Comparison of ENCODE assay signal across 19 cellular contexts in genomic region chr15:77606142-77607034, GRCh38. TPM values are rescaled to one million over a fixed set of nuclear protein-coding genes. Genes with fewer than 3 reads are reported as not detected.
DNase-seq lines count a peak whose midpoint lies in the region; FAIRE-seq and TF ChIP-seq lines count a peak whose summit lies in the region.
"Had no signal": no experiment of that assay in that cellular context is flagged by ENCODE, and none has a peak within 500 bp of the region (broad histone marks: within the 10 kb centered on the region; RNA-seq: fewer than 3 reads in every experiment).

No MANE protein-coding gene starts in this region.

- peak overlapping the region; percentile 91 for H3K27ac Mint-ChIP-seq in nephron progenitor cell
- H3K27ac Mint-ChIP-seq: activated B cell treated with CpG ODN at 0.5 μM for 24 hours; activated naive CD8-positive, alpha-beta T cell; CD4-positive, CD25-positive, alpha-beta regulatory T cell had no signal

- TF ChIP-seq EP300 in H1 (IDR thresholded peaks at IDR 0.05; ENCODE audit: borderline replicate concordance in 1 of 2, low read depth in 2 of 2, low read length in 2 of 2): no peak

- no peak for TF ChIP-seq POLR2A in H1 (IDR thresholded peaks at IDR 0.05; ENCODE audit: control extremely low read depth in 1 of 2, low read depth in 2 of 2, low read length in 2 of 2)

- no peak overlapping the region for H3K4me2 ChIP-seq in H1 (ENCODE audit: insufficient read depth in 1 of 2, low read depth in 2 of 2, low read length in 2 of 2)

- H3K9me3 Mint-ChIP-seq in nephron progenitor cell: no peaks in the 10 kb centered on the region
- H3K9me3 Mint-ChIP-seq: activated B cell treated with CpG ODN at 0.5 μM for 24 hours; CD4-positive, CD25-positive, alpha-beta regulatory T cell had no signal

- H2BK120ac ChIP-seq in H1 (replicated peaks; ENCODE audit: low read depth, low read length): peak overlapping the region; percentile 34

- no peaks in the 10 kb centered on the region for H3K79me1 ChIP-seq in H1 (ENCODE audit: low read depth, low read length)

- no peak overlapping the region for H3K4ac ChIP-seq in H1 (replicated peaks; ENCODE audit: insufficient read length, low read depth, low read length)

- peak overlapping the region; percentile 66 for H3K4me3 Mint-ChIP-seq in nephron progenitor cell
- H3K4me3 Mint-ChIP-seq: activated B cell treated with CpG ODN at 0.5 μM for 24 hours; activated naive CD8-positive, alpha-beta T cell; CD4-positive, CD25-positive, alpha-beta regulatory T cell; naive thymus-derived CD4-positive, alpha-beta T cell had no signal

- H2BK12ac ChIP-seq in H1 (ENCODE audit: low read depth, low read length): peak overlapping the region; percentile 97

- H3K79me2 ChIP-seq in H1 (ENCODE audit: control insufficient read depth in 1 of 2, insufficient read depth in 2 of 2, low read length in 2 of 2): no peaks in the 10 kb centered on the region

- no peaks in the 10 kb centered on the region for H3K9me3 ChIP-seq in H1 (ENCODE audit: insufficient read depth in 2 of 2, low read depth in 1 of 2, low read length in 1 of 2)
- H3K9me3 ChIP-seq: right lobe of liver had no signal

- peaks cover 4% of the 10 kb centered on the region; the same call in 1 of the 2 replicates for H3K23me2 ChIP-seq in H1 (ENCODE audit: low read depth, low read length)

- CTCF ChIA-PET in H1 (lab: Charles Lee; ENCODE audit: partially characterized antibody): interaction anchor here (1.0 to 17.9 kb wide), 10 partner anchors 9 to 215 kb away, joined by 3 to 161 read pairs (median 14); partner anchors contain the start of gene LINGO1

- 84% methylated on average over 16 of the region's 16 CpGs; no CpG with 5 or more reads in 1 of the 2 experiments for WGBS in H1 (ENCODE audit: extremely low coverage in 1 of 2, insufficient coverage in 1 of 2, insufficient read length in 1 of 2, insufficient replicate concordance in 2 of 2, low coverage in 1 of 2, low lambda C conversion rate in 2 of 2, missing lambda C conversion rate in 1 of 2), 2 experiments

- H2BK5ac ChIP-seq in H1 (ENCODE audit: low read depth, low read length): peak overlapping the region; percentile 79; the same call in 1 of the 2 replicates

- peaks cover 97% of the 10 kb centered on the region for H3K4me1 Mint-ChIP-seq in nephron progenitor cell

- H4K91ac ChIP-seq in H1 (replicated peaks; ENCODE audit: insufficient read length, low read length): peak overlapping the region; percentile 36

- H4K5ac ChIP-seq in H1 (ENCODE audit: insufficient read length, low read depth, low read length): no peak overlapping the region

- DNase-seq in EL (peak; percentile 27), NCI-H526 treated with DMSO at 0.1 percent for 48 hours (lab: John Stamatoyannopoulos, UW) (peak; percentile 53), H1 (ENCODE audit: low read depth in 1 of 2, low spot score in 2 of 2) (no peak), nephron progenitor cell (peak; percentile 61), HPDE6-E6E7 (ENCODE audit: extremely low spot score) (no peak), pons (ENCODE audit: low spot score) (no peak), activated gamma-delta T cell (lab: John Stamatoyannopoulos, UW) (no peak)
- DNase-seq in activated effector memory CD4-positive, alpha-beta T cell treated with Interleukin-2 at 50 U/mL for 16 hours: no peak
- DNase-seq: activated B cell treated with CpG ODN at 0.5 μM for 24 hours; activated CD8-positive, alpha-beta memory T cell treated with anti-CD3 and anti-CD28 coated beads, Interleukin-2, amount 50 U/mL, for 48 hours; CD4-positive, CD25-positive, alpha-beta regulatory T cell; GF-D8; naive thymus-derived CD4-positive, alpha-beta T cell; NCI-H1930; right lobe of liver; stimulated activated naive CD4-positive, alpha-beta T cell treated with Interleukin-2 at 50 U/mL for 16 hours; SW 1271 had no signal

- H3K27me3 Mint-ChIP-seq in nephron progenitor cell (ENCODE audit: low read depth, poor library complexity): peaks cover 4% of the 10 kb centered on the region
- H3K27me3 Mint-ChIP-seq: activated B cell treated with CpG ODN at 0.5 μM for 24 hours; activated naive CD8-positive, alpha-beta T cell; CD4-positive, CD25-positive, alpha-beta regulatory T cell had no signal

- TF ChIP-seq RAD21 in H1 (IDR thresholded peaks at IDR 0.05 in 1 of 2, conservative IDR thresholded peaks at IDR 0.05 in 1 of 2; ENCODE audit: low read depth in 2 of 2, low read length in 2 of 2): no peak

- no peaks in the 10 kb centered on the region for H3K27me3 ChIP-seq in H1 (replicated peaks in 1 of 4; ENCODE audit: control insufficient read depth in 3 of 4, extremely low read depth in 1 of 4, insufficient read depth in 3 of 4, low read length in 3 of 4)
- H3K27me3 ChIP-seq: right lobe of liver had no signal

- H2BK20ac ChIP-seq in H1 (ENCODE audit: low read length): peak overlapping the region; percentile 29

- no peak for FAIRE-seq in H1 (lab: Jason Lieb, UNC)

- no peak overlapping the region for H3K56ac ChIP-seq in H1 (replicated peaks; ENCODE audit: insufficient read length, low read depth, low read length)

- H3K14ac ChIP-seq in H1 (ENCODE audit: insufficient read length): no peak overlapping the region

- H4K20me1 ChIP-seq in H1 (replicated peaks in 1 of 2; ENCODE audit: control insufficient read depth in 1 of 2, insufficient read depth in 2 of 2, low read length in 2 of 2): no peaks in the 10 kb centered on the region

- no peak overlapping the region; a peak in 1 of 7 replicates for H3K9ac ChIP-seq in H1 (replicated peaks in 1 of 4; ENCODE audit: extremely low read depth in 1 of 4, low read depth in 3 of 4, low read length in 3 of 4)

- H3K23ac ChIP-seq in H1 (ENCODE audit: insufficient read length): no peak overlapping the region

- H2AFZ ChIP-seq in H1 (ENCODE audit: low read length): no peak overlapping the region

- peak overlapping the region; percentile 73; the same call in 1 of the 2 replicates for H2BK15ac ChIP-seq in H1 (ENCODE audit: low read length)

- peak overlapping the region; percentile 70; the same call in 1 of the 2 replicates for H2AK5ac ChIP-seq in H1 (ENCODE audit: low read depth, low read length)

- no peak for TF ChIP-seq CTCF in H1 (IDR thresholded peaks at IDR 0.05; ENCODE audit: control extremely low read depth in 1 of 3, insufficient read depth in 1 of 3, low read depth in 1 of 3, low read length in 3 of 3)
- no peak for TF ChIP-seq CTCF in nephron progenitor cell (IDR thresholded peaks at IDR 0.05)

- POLR2A ChIA-PET in H1 (lab: Charles Lee; ENCODE audit: partially characterized antibody): interaction anchor here (0.8 to 6.0 kb wide), 6 partner anchors 10 to 27 kb away, joined by 3 to 40 read pairs (median 10); partner anchors contain the start of gene LINGO1

- no peak overlapping the region for H4K8ac ChIP-seq in H1 (ENCODE audit: extremely low read depth, insufficient read depth, low read length)

- peaks cover 4 to 32% (median 17%) of the 10 kb centered on the region in 4 experiments for H3K4me1 ChIP-seq in H1 (replicated peaks in 1 of 4; ENCODE audit: control insufficient read depth in 3 of 4, insufficient read depth in 4 of 4, low read length in 3 of 4)
- H3K4me1 ChIP-seq: right lobe of liver had no signal

- no peak overlapping the region for H3K27ac ChIP-seq in H1 (ENCODE audit: low read depth, low read length)
- H3K27ac ChIP-seq: right lobe of liver had no signal

- H3K36me3 ChIP-seq in H1 (ENCODE audit: control insufficient read depth in 2 of 4, insufficient read depth in 4 of 4, low read length in 3 of 4): no peaks in the 10 kb centered on the region
- H3K36me3 ChIP-seq: right lobe of liver had no signal

- no peaks in the 10 kb centered on the region for H3K36me3 Mint-ChIP-seq in nephron progenitor cell (ENCODE audit: low read depth)
- H3K36me3 Mint-ChIP-seq: activated naive CD8-positive, alpha-beta T cell; CD4-positive, CD25-positive, alpha-beta regulatory T cell; naive thymus-derived CD4-positive, alpha-beta T cell had no signal

- no peak overlapping the region for H3K4me3 ChIP-seq in H1 (ENCODE audit: extremely low read depth in 1 of 4, insufficient read depth in 2 of 4, low read depth in 3 of 4, low read length in 4 of 4)
- H3K4me3 ChIP-seq: coronary artery, right lobe of liver had no signal

- H3K18ac ChIP-seq in H1 (ENCODE audit: extremely low read depth, low read length): peak overlapping the region; percentile 38; the same call in 1 of the 2 replicates

TF ChIP-seq in H1, 55 proteins besides CTCF, POLR2A, EP300 and RAD21:
- TF ChIP-seq BRCA1 (IDR thresholded peaks at IDR 0.05; ENCODE audit: low read depth, low read length) (no peak), MAFK (IDR thresholded peaks at IDR 0.05; ENCODE audit: low read depth, low read length) (peak; percentile 30; the same call in 1 of the 2 replicates), E2F6 (IDR thresholded peaks at IDR 0.05) (no peak), RXRA (IDR thresholded peaks at IDR 0.05; ENCODE audit: insufficient read depth, low read depth, low read length) (no peak)
TF ChIP-seq in H1: peak in this region for 1.

RNA-seq across cellular contexts. Expression of gene LINGO1, which starts 26.3 kb away (rescaled TPM):
- total RNA-seq in H1 (2021; fragmentation: NEBNext Ultra II Directional; extraction: Animal tissue kit (Norgen Biotek cat#: 25700)): 56.4 and 57.1 TPM in 2 replicates
- polyA plus RNA-seq in H1 (2011; rRNA removed): 114 and 166 TPM in 2 replicates
- polyA plus RNA-seq in H1 (2011; cell fraction: cytosol; rRNA removed): 51.3 TPM
- 94.7 TPM for polyA plus RNA-seq in H1 (2011; cell fraction: nucleus; rRNA removed)
- polyA plus RNA-seq in H1 (2012, experiment 1 of 2): 31.6 to 91.8 TPM (median 75.5 TPM) in 4 replicates
- 55.3 TPM for polyA plus RNA-seq in H1 (2012, experiment 2 of 2)
- polyA plus RNA-seq in H1 (2013, experiment 1 of 2): 73.3 TPM
- polyA plus RNA-seq in H1 (2013, experiment 2 of 2): 75.1 TPM
- polyA minus RNA-seq in H1 (2011; rRNA and poly(A)+ RNA removed): 33.5 and 61.7 TPM in 2 replicates
- 36.0 TPM for polyA minus RNA-seq in H1 (2011; cell fraction: cytosol; rRNA and poly(A)+ RNA removed)
- 39.2 TPM for polyA minus RNA-seq in H1 (2011; cell fraction: nucleus; rRNA and poly(A)+ RNA removed)
- total RNA-seq: activated B cell treated with CpG ODN at 0.5 μM for 24 hours; CD4-positive, CD25-positive, alpha-beta regulatory T cell; naive thymus-derived CD4-positive, alpha-beta T cell had no signal
- polyA plus RNA-seq: CD4-positive, CD25-positive, alpha-beta regulatory T cell; naive thymus-derived CD4-positive, alpha-beta T cell had no signal

Comparison
In these comparisons a context has a peak if more than half of its experiments do, and no peak if none do; other contexts are left out.
1. DNase-seq: peak in EL (single experiment), NCI-H526 treated with DMSO at 0.1 percent for 48 hours (single experiment) and nephron progenitor cell (single experiment); none in H1 (0 of 2), HPDE6-E6E7 (single experiment), pons (single experiment), activated effector memory CD4-positive, alpha-beta T cell treated with Interleukin-2 at 50 U/mL for 16 hours (single experiment) and activated gamma-delta T cell (single experiment).